22 cellular contexts compared by ENCODE assay signal in the genomic region with DNA sequence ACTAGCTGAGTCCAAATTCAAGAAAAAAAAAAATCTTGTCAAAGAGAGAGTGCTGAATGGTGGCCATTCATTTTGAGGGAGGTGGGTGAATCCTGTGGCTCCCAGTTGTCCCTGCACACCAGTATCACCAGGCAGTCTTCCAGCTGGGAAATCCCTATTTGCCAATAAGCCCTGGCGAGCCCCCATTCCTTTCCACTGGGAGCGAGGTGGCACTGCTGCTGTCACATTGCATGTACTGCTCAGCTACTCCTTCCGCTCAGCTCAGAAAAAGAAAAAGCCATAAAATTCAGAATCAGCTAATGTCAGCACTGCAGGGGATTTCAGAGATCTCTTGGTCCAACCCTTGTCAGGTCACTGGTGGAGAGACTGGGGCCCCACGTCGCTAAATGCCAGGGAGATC.
"Had no signal": no experiment of that assay in that cellular context is flagged by ENCODE, and none has a peak within 500 bp of the region (broad histone marks: within the 10 kb centered on the region; RNA-seq: fewer than 3 reads in every experiment).

No MANE protein-coding gene starts in this region.

- H3K9me3 Mint-ChIP-seq: activated B cell treated with CpG ODN at 0.5 μM for 24 hours; activated naive CD4-positive, alpha-beta T cell treated with anti-CD3 and anti-CD28 coated beads for 36 hours; activated naive CD8-positive, alpha-beta T cell treated with anti-CD3 and anti-CD28 coated beads, Interleukin-2, amount 10 ng/mL, durations not matched to agents 7 days and 5 days; natural killer cell had no signal

- DNase-seq: activated B cell treated with CpG ODN at 0.5 μM for 24 hours; activated CD4-positive, alpha-beta T cell treated with anti-CD3 and anti-CD28 coated beads for 36 hours; activated CD4-positive, alpha-beta T cell treated with anti-CD3 and anti-CD28 coated beads, Interleukin-2, amount 50 U/mL, for 4 hours; activated CD8-positive, alpha-beta memory T cell treated with anti-CD3 and anti-CD28 coated beads, Interleukin-2, amount 50 U/mL, for 48 hours; activated effector memory CD4-positive, alpha-beta T cell treated with Interleukin-2 at 50 U/mL for 16 hours; activated naive CD4-positive, alpha-beta T cell treated with anti-CD3 and anti-CD28 coated beads for 36 hours; activated naive CD8-positive, alpha-beta T cell treated with anti-CD3 and anti-CD28 coated beads, Interleukin-2, amount 10 ng/mL, durations not matched to agents 7 days and 5 days; activated T-cell treated with anti-CD3 and anti-CD28 coated beads, Interleukin-2, amount 50 U/mL, for 48 hours; amniotic stem cell; cortex of kidney; foreskin keratinocyte; midbrain; natural killer cell; spleen; stimulated activated CD4-positive, alpha-beta T cell treated with anti-CD3 and anti-CD28 coated beads, Interleukin-4, amount 100 ng/mL, for 1 hour; stimulated activated naive CD4-positive, alpha-beta T cell treated with Interleukin-2 at 50 U/mL for 16 hours; T1000; upper lobe of left lung had no signal

- H3K36me3 Mint-ChIP-seq: activated naive CD8-positive, alpha-beta T cell treated with anti-CD3 and anti-CD28 coated beads, Interleukin-2, amount 10 ng/mL, durations not matched to agents 7 days and 5 days; natural killer cell had no signal

- H3K4me3 ChIP-seq: spleen, thoracic aorta, upper lobe of left lung had no signal

- FAIRE-seq: bronchial epithelial cell had no signal

- H3K27ac ChIP-seq: foreskin keratinocyte, right atrium auricular region, spleen, thoracic aorta, upper lobe of left lung had no signal

- H3K4me1 ChIP-seq: foreskin keratinocyte had no signal

- H3K36me3 ChIP-seq: right atrium auricular region, spleen, thoracic aorta, upper lobe of left lung had no signal

- H3K27ac Mint-ChIP-seq: activated B cell treated with CpG ODN at 0.5 μM for 24 hours; activated CD4-positive, alpha-beta T cell treated with anti-CD3 and anti-CD28 coated beads for 36 hours; activated naive CD4-positive, alpha-beta T cell treated with anti-CD3 and anti-CD28 coated beads for 36 hours; activated naive CD8-positive, alpha-beta T cell treated with anti-CD3 and anti-CD28 coated beads, Interleukin-2, amount 10 ng/mL, durations not matched to agents 7 days and 5 days; natural killer cell; progenitor cell of endocrine pancreas had no signal

- H3K4me3 Mint-ChIP-seq: activated B cell treated with CpG ODN at 0.5 μM for 24 hours; activated CD4-positive, alpha-beta T cell treated with anti-CD3 and anti-CD28 coated beads for 36 hours; activated naive CD8-positive, alpha-beta T cell treated with anti-CD3 and anti-CD28 coated beads, Interleukin-2, amount 10 ng/mL, durations not matched to agents 7 days and 5 days; natural killer cell had no signal

- H3K9me3 ChIP-seq: right atrium auricular region, spleen, thoracic aorta, upper lobe of left lung had no signal

- ATAC-seq: activated CD4-positive, alpha-beta T cell treated with anti-CD3 and anti-CD28 coated beads for 36 hours; foreskin keratinocyte; natural killer cell had no signal

- H3K27me3 ChIP-seq: right atrium auricular region had no signal
